In genomic region chr5:93532370-93532769, GRCh38 we compare ENCODE assay signal across 8 cellular contexts. TPM values are rescaled to one million over a fixed set of nuclear protein-coding genes. Genes with fewer than 3 reads are reported as not detected.
DNase-seq lines count a peak whose midpoint lies in the region; ATAC-seq, FAIRE-seq and TF ChIP-seq lines count a peak whose summit lies in the region.

No MANE protein-coding gene starts in this region.

- TF ChIP-seq CTCF in thoracic aorta (IDR thresholded peaks at IDR 0.05), result no peak

- peaks cover 7% of the 10 kb centered on the region for H3K27me3 Mint-ChIP-seq in activated T-cell treated with anti-CD3 and anti-CD28 coated beads, Interleukin-2, amount 50 U/mL, for 4 hours (ENCODE audit: low read depth)

- no peak overlapping the region for H3K4me3 ChIP-seq in thoracic aorta

- no peaks in the 10 kb centered on the region for H3K4me1 Mint-ChIP-seq in activated T-cell treated with anti-CD3 and anti-CD28 coated beads, Interleukin-2, amount 50 U/mL, for 4 hours (ENCODE audit: low read depth)

- H3K36me3 ChIP-seq in thoracic aorta, result no peaks in the 10 kb centered on the region

- H3K36me3 Mint-ChIP-seq in activated T-cell treated with anti-CD3 and anti-CD28 coated beads, Interleukin-2, amount 50 U/mL, for 4 hours (ENCODE audit: insufficient read depth), result no peaks in the 10 kb centered on the region

- no peak for TF ChIP-seq POLR2A in GM12891 (IDR thresholded peaks at IDR 0.05; ENCODE audit: low read depth, low read length)

- H3K9me3 Mint-ChIP-seq in activated T-cell treated with anti-CD3 and anti-CD28 coated beads, Interleukin-2, amount 50 U/mL, for 4 hours, result peaks cover 3% of the 10 kb centered on the region

- H3K9me3 ChIP-seq in thoracic aorta, result peaks cover 4% of the 10 kb centered on the region

- H3K27me3 ChIP-seq in thoracic aorta (replicated peaks; ENCODE audit: insufficient read depth), result no peaks in the 10 kb centered on the region

- FAIRE-seq in GM12891 (lab: Jason Lieb, UNC), result no peak

- peaks cover 0 to 2% of the 10 kb centered on the region in 2 donors for H3K4me1 ChIP-seq in thoracic aorta (ENCODE audit: control insufficient read depth in 1 of 2, low read depth in 2 of 2)

- DNase-seq in cerebellar cortex (ENCODE audit: low spot score) (peak; percentile 69), left kidney (ENCODE audit: low read depth, low spot score) (peak; percentile 28), thoracic aorta (ENCODE audit: low spot score) (no peak), GM12891 (ENCODE audit: insufficient read length, low spot score) (no peak)
- DNase-seq in activated T-cell treated with anti-CD3 and anti-CD28 coated beads, Interleukin-2, amount 50 U/mL, for 4 hours, result no peak
- DNase-seq in stimulated activated CD4-positive, alpha-beta T cell treated with anti-CD3 and anti-CD28 coated beads, Interleukin-4, amount 100 ng/mL, for 4 hours, result no peak

- TF ChIP-seq RAD21 in Ishikawa (IDR thresholded peaks at IDR 0.05; ENCODE audit: low read depth), result no peak

- H3K4me3 Mint-ChIP-seq in activated T-cell treated with anti-CD3 and anti-CD28 coated beads, Interleukin-2, amount 50 U/mL, for 4 hours, result no peak overlapping the region

- no peak for TF ChIP-seq EP300 in Ishikawa (IDR thresholded peaks at IDR 0.05; ENCODE audit: borderline replicate concordance)

- ATAC-seq in thoracic aorta (ENCODE audit: insufficient number of reproducible peaks, low FRiP score, low read depth) (peak; percentile 28), HG02798 (IDR thresholded peaks at IDR 0.05; ENCODE audit: poor library complexity, unreplicated experiment) (no peak)
- ATAC-seq in activated T-cell treated with anti-CD3 and anti-CD28 coated beads, Interleukin-2, amount 50 U/mL, for 4 hours, result no peak

- H3K27ac ChIP-seq in thoracic aorta, result no peak overlapping the region

TF ChIP-seq in Ishikawa, 13 proteins besides CTCF, POLR2A, EP300 and RAD21:
- TF ChIP-seq TAF1 (IDR thresholded peaks at IDR 0.05; ENCODE audit: low read depth) (no peak), TEAD4 (IDR thresholded peaks at IDR 0.05) (0 out of 2 replicates have a peak, but pooled peaks have one; percentile 15), CREB1 (IDR thresholded peaks at IDR 0.05; ENCODE audit: low read depth) (no peak), CEBPB (IDR thresholded peaks at IDR 0.05) (peak; percentile 98), NFIC (IDR thresholded peaks at IDR 0.05) (peak; percentile 82), FOXM1 (IDR thresholded peaks at IDR 0.05; ENCODE audit: borderline replicate concordance, low read depth) (no peak), REST (IDR thresholded peaks at IDR 0.05; ENCODE audit: low read depth) (no peak), YY1 (IDR thresholded peaks at IDR 0.05; ENCODE audit: low read depth) (no peak), USF1 (IDR thresholded peaks at IDR 0.05) (peak; percentile 69), MAX (IDR thresholded peaks at IDR 0.05) (no peak)
TF ChIP-seq in Ishikawa: peak in this region for 4.

TF ChIP-seq in GM12891, 5 proteins besides CTCF, POLR2A, EP300 and RAD21:
- TF ChIP-seq TAF1 (IDR thresholded peaks at IDR 0.05; ENCODE audit: low read depth, low read length) (no peak), POLR2AphosphoS5 (IDR thresholded peaks at IDR 0.05; ENCODE audit: low read depth, low read length) (no peak), POU2F2 (IDR thresholded peaks at IDR 0.05; ENCODE audit: low read depth, low read length) (no peak), SPI1 (IDR thresholded peaks at IDR 0.05; ENCODE audit: low read depth, low read length) (no peak), PAX5 (IDR thresholded peaks at IDR 0.05; ENCODE audit: insufficient read depth, low read length, severe bottlenecking) (no peak)
TF ChIP-seq in GM12891: peak in this region for 0.

RNA-seq across cellular contexts. Expression of gene NR2F1-AS1, which starts 48.6 kb away (rescaled TPM):
- total RNA-seq in thoracic aorta, result 1 to 10 TPM in 1 of 2 donors, under 1 TPM in 1; 0.54 to 8.7 TPM
- total RNA-seq in activated T-cell treated with anti-CD3 and anti-CD28 coated beads, Interleukin-2, amount 50 U/mL, for 4 hours, result not detected
- 0.49 TPM for polyA plus RNA-seq in GM12891 (2012; ENCODE audit: low read depth, missing spikeins)

RNA-seq across cellular contexts. Expression of gene NR2F1, which starts 50.7 kb away (rescaled TPM):
- total RNA-seq in thoracic aorta, result 1 to 10 TPM; 1.1 to 3.4 TPM
- total RNA-seq in activated T-cell treated with anti-CD3 and anti-CD28 coated beads, Interleukin-2, amount 50 U/mL, for 4 hours, result under 1 TPM; 0.08 to 0.21 (median 0.10) TPM
- polyA plus RNA-seq in GM12891 (2012; ENCODE audit: low read depth, missing spikeins), result not detected

Comparison
In these comparisons a context has a peak if more than half of its experiments do, and no peak if none do; other contexts are left out.
1. DNase-seq: peak in cerebellar cortex (single experiment) and left kidney (single experiment); none in thoracic aorta (single experiment), activated T-cell treated with anti-CD3 and anti-CD28 coated beads, Interleukin-2, amount 50 U/mL, for 4 hours (single experiment), GM12891 (single experiment) and stimulated activated CD4-positive, alpha-beta T cell treated with anti-CD3 and anti-CD28 coated beads, Interleukin-4, amount 100 ng/mL, for 4 hours (0 of 2).